Comparison of ENCODE assay signal across 17 cellular contexts in genomic region chr6:38634518-38634917, GRCh38.
"Had no signal": no experiment of that assay in that cellular context is flagged by ENCODE, and none has a peak within 500 bp of the region (broad histone marks: within the 10 kb centered on the region; RNA-seq: fewer than 3 reads in every experiment).

No MANE protein-coding gene starts in this region.

- H3K4me2 ChIP-seq: smooth muscle cell had no signal

- H3K4me3 ChIP-seq: cardiac muscle cell, dorsolateral prefrontal cortex, smooth muscle cell, upper lobe of right lung had no signal

- H3K27ac ChIP-seq: cardiac muscle cell, dorsolateral prefrontal cortex, upper lobe of right lung had no signal

- H3K9me3 ChIP-seq: upper lobe of right lung had no signal

- H3K9me3 Mint-ChIP-seq: activated naive CD8-positive, alpha-beta T cell treated with anti-CD3 and anti-CD28 coated beads, Interleukin-2, amount 50 U/mL, for 24 hours; activated T-helper 17 cell treated with anti-CD3 and anti-CD28 coated beads, Interleukin-2, amount 50 U/mL, for 72 hours had no signal

- H3K4me3 Mint-ChIP-seq: activated naive CD4-positive, alpha-beta T cell treated with anti-CD3 and anti-CD28 coated beads for 36 hours; activated naive CD8-positive, alpha-beta T cell treated with anti-CD3 and anti-CD28 coated beads, Interleukin-2, amount 50 U/mL, for 24 hours; activated T-helper 17 cell treated with anti-CD3 and anti-CD28 coated beads, Interleukin-2, amount 50 U/mL, for 72 hours; endodermal cell; natural killer cell treated with Interleukin-12 subunit alpha and Interleukin-12 subunit beta and Interleukin-15 and Interleukin-18, amount 100 ng/mL, for 72 hours; stimulated activated naive CD8-positive, alpha-beta T cell treated with anti-CD3 and anti-CD28 coated beads, Interleukin-15, Interleukin-2, amounts not matched to agents 100 ng/mL and 50 ng/mL, for 24 hours had no signal

- ATAC-seq: activated naive CD8-positive, alpha-beta T cell treated with anti-CD3 and anti-CD28 coated beads, Interleukin-2, amount 50 U/mL, for 24 hours; activated T-helper 17 cell treated with anti-CD3 and anti-CD28 coated beads, Interleukin-2, amount 50 U/mL, for 72 hours; natural killer cell treated with Interleukin-12 subunit alpha and Interleukin-12 subunit beta and Interleukin-15 and Interleukin-18, amount 100 ng/mL, for 72 hours; upper lobe of right lung had no signal

- DNase-seq: activated CD4-positive, alpha-beta T cell treated with anti-CD3 and anti-CD28 coated beads, Interleukin-2, amount 50 U/mL, for 4 hours; activated CD4-positive, CD25-positive, alpha-beta regulatory T cell treated with anti-CD3 and anti-CD28 coated beads, Interleukin-2, amount 50 U/mL, for 72 hours; activated naive CD4-positive, alpha-beta T cell treated with anti-CD3 and anti-CD28 coated beads for 36 hours; activated naive CD8-positive, alpha-beta T cell treated with anti-CD3 and anti-CD28 coated beads, Interleukin-2, amount 50 U/mL, for 24 hours; activated T-cell treated with anti-CD3 and anti-CD28 coated beads for 4 hours; dorsolateral prefrontal cortex; endodermal cell; erythroblast; islet precursor cell; SW 1271; T-helper 9 cell; upper lobe of right lung had no signal

- H3K27ac Mint-ChIP-seq: activated naive CD4-positive, alpha-beta T cell treated with anti-CD3 and anti-CD28 coated beads for 36 hours; activated naive CD8-positive, alpha-beta T cell treated with anti-CD3 and anti-CD28 coated beads, Interleukin-2, amount 50 U/mL, for 24 hours; activated T-helper 17 cell treated with anti-CD3 and anti-CD28 coated beads, Interleukin-2, amount 50 U/mL, for 72 hours; endodermal cell; natural killer cell treated with Interleukin-12 subunit alpha and Interleukin-12 subunit beta and Interleukin-15 and Interleukin-18, amount 100 ng/mL, for 72 hours; stimulated activated naive CD8-positive, alpha-beta T cell treated with anti-CD3 and anti-CD28 coated beads, Interleukin-15, Interleukin-2, amounts not matched to agents 100 ng/mL and 50 ng/mL, for 24 hours had no signal

- H3K27me3 Mint-ChIP-seq: activated naive CD8-positive, alpha-beta T cell treated with anti-CD3 and anti-CD28 coated beads, Interleukin-2, amount 50 U/mL, for 24 hours; activated T-helper 17 cell treated with anti-CD3 and anti-CD28 coated beads, Interleukin-2, amount 50 U/mL, for 72 hours; natural killer cell treated with Interleukin-12 subunit alpha and Interleukin-12 subunit beta and Interleukin-15 and Interleukin-18, amount 100 ng/mL, for 72 hours; stimulated activated naive CD8-positive, alpha-beta T cell treated with anti-CD3 and anti-CD28 coated beads, Interleukin-15, Interleukin-2, amounts not matched to agents 100 ng/mL and 50 ng/mL, for 24 hours had no signal

- H3K36me3 Mint-ChIP-seq: natural killer cell treated with Interleukin-12 subunit alpha and Interleukin-12 subunit beta and Interleukin-15 and Interleukin-18, amount 100 ng/mL, for 72 hours had no signal
